Comparison of ENCODE assay signal across 23 cellular contexts in the genomic region with DNA sequence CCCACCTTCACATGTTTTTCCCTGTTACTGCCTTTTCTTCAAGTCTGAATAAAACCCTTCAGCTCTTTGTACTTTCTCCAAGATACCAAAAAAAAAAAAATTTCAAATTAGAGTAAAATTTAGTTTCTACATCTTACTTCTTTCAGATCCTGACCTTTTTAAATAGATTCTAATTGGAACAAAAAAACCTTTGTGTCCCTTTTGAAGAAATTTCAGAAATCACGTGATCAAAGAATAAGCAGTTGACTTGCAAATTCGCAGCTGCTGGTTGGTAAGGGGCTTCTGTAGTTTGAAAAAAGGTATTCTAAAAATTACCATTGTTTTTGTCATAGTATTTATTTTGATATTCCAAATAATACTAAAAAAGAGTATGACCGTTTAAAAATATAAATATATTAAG.
"Had no signal": no experiment of that assay in that cellular context is flagged by ENCODE, and none has a peak within 500 bp of the region (broad histone marks: within the 10 kb centered on the region; RNA-seq: fewer than 3 reads in every experiment).

No MANE protein-coding gene starts in this region.

- H3K27me3 ChIP-seq: adrenal gland, body of pancreas, heart right ventricle, neutrophil, right lobe of liver, uterus had no signal

- H3K36me3 ChIP-seq: uterus had no signal

- FAIRE-seq: endometrium had no signal

- H3K4me3 ChIP-seq: adrenal gland, body of pancreas, heart right ventricle, lower lobe of right lung, right lobe of liver, uterus had no signal

- DNase-seq: activated CD4-positive, alpha-beta T cell treated with anti-CD3 and anti-CD28 coated beads for 36 hours; activated CD4-positive, CD25-positive, alpha-beta regulatory T cell; activated CD8-positive, alpha-beta memory T cell treated with anti-CD3 and anti-CD28 coated beads, Interleukin-2, amount 10 ng/mL, durations not matched to agents 7 days and 5 days; activated CD8-positive, alpha-beta T cell treated with anti-CD3 and anti-CD28 coated beads, Interleukin-2, amount 10 ng/mL, durations not matched to agents 7 days and 5 days; activated naive CD4-positive, alpha-beta T cell treated with Interleukin-2 at 50 U/mL for 16 hours; activated naive CD8-positive, alpha-beta T cell treated with anti-CD3 and anti-CD28 coated beads for 36 hours; activated T-cell treated with anti-CD3 and anti-CD28 coated beads for 4 hours; activated T-cell treated with anti-CD3 and anti-CD28 coated beads, Interleukin-2, amount 50 U/mL, for 72 hours; adrenal gland; aorta; body of pancreas; caudate nucleus; effector CD4-positive, alpha-beta T cell; heart right ventricle; lower lobe of right lung; mesendoderm; right lobe of liver; stimulated activated CD4-positive, alpha-beta T cell treated with anti-CD3 and anti-CD28 coated beads, Interleukin-4, amount 100 ng/mL, for 1 hour; stimulated activated naive CD8-positive, alpha-beta T cell treated with anti-CD3 and anti-CD28 coated beads, Interleukin-15, Interleukin-2, amounts not matched to agents 100 U/mL and 50 U/mL, for 24 hours; uterus had no signal

- H3K9me3 ChIP-seq: adrenal gland, body of pancreas, heart right ventricle, lower lobe of right lung, neutrophil, right lobe of liver, uterus had no signal

- H3K27ac ChIP-seq: adrenal gland, body of pancreas, epithelial cell of prostate, heart right ventricle, lower lobe of right lung, neutrophil, right lobe of liver, uterus had no signal

- H3K4me1 ChIP-seq: body of pancreas, lower lobe of right lung, right lobe of liver, uterus had no signal

- ATAC-seq: activated CD4-positive, alpha-beta T cell treated with anti-CD3 and anti-CD28 coated beads for 36 hours; activated CD8-positive, alpha-beta memory T cell treated with anti-CD3 and anti-CD28 coated beads, Interleukin-2, amount 10 ng/mL, durations not matched to agents 7 days and 5 days; activated CD8-positive, alpha-beta T cell treated with anti-CD3 and anti-CD28 coated beads, Interleukin-2, amount 10 ng/mL, durations not matched to agents 7 days and 5 days; activated T-cell treated with anti-CD3 and anti-CD28 coated beads, Interleukin-2, amount 50 U/mL, for 72 hours; body of pancreas; heart right ventricle; lower lobe of right lung; right lobe of liver; stimulated activated naive CD8-positive, alpha-beta T cell treated with anti-CD3 and anti-CD28 coated beads, Interleukin-15, Interleukin-2, amounts not matched to agents 100 U/mL and 50 U/mL, for 24 hours had no signal
